9 cellular contexts compared by ENCODE assay signal in the genomic region with DNA sequence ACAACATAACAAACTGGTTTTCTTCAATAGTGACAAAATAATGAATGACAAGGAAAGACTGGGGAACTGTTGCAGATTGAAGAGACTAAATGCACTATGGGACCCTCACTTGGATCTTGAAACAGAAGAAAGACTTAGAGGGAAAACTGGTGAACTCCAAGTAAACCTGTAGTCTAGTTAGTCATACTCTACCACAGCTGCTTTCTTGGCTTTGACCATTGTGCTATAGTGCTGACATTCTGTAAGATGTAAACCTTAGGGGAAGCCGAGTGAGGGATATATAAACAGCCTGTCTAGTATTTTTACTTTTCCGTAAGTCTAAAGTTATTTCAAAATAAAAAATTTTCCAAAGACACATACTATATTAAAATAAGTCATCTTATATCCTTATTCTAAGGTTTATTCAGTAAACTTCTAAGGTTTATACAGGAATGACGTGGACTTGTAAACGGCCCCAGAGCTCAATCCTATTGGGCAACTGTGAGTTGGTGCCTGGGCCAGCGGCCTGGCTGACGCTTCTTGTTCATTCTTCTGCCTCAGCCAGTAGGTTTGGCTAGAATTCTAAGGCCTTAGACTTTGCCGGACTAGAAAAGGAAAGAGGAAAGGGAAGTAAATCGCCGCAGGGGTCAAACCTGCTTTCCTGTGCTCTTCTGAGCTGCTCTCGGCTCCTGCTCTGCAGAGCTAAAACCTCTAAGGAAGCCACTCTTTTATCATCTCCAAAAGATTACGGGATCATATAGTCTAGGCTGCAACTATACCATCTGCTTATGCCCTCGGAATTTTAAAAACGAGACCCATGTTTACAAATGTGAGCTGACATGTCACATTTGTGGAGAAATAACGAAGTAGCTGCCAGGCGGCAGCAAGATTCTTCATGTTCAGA. TPM values are rescaled to one million over a fixed set of nuclear protein-coding genes. Genes with fewer than 3 reads are reported as not detected.
DNase-seq lines count a peak whose midpoint lies in the region; ATAC-seq and TF ChIP-seq lines count a peak whose summit lies in the region.
"Had no signal": no experiment of that assay in that cellular context is flagged by ENCODE, and none has a peak within 500 bp of the region (broad histone marks: within the 10 kb centered on the region; RNA-seq: fewer than 3 reads in every experiment).

No MANE protein-coding gene starts in this region.

- H3K4me3 ChIP-seq in ascending aorta = no peak overlapping the region
- H3K4me3 ChIP-seq: pancreas had no signal

- no peak for DNase-seq in T-helper 2 cell treated with Interferon-gamma antibody and Interleukin-4, amounts not matched to agents 5 μg/mL and 100 μg/mL, for 36 hours (ENCODE audit: low spot score)
- DNase-seq in T-helper 2 cell = no peak
- DNase-seq in T-helper 17 cell = no peak
- peak; percentile 28 for DNase-seq in fibroblast of the conjunctiva (ENCODE audit: low read depth)
- DNase-seq in stimulated activated naive CD8-positive, alpha-beta T cell treated with anti-CD3 and anti-CD28 coated beads, Interleukin-15, amount 100 ng/mL, for 72 hours = no peak
- no peak for DNase-seq in ascending aorta (ENCODE audit: low spot score in 2 of 2)
- no peak for DNase-seq in RKO (ENCODE audit: low spot score)
- DNase-seq: pancreas had no signal

- no peaks in the 10 kb centered on the region for H3K27me3 ChIP-seq in ascending aorta
- H3K27me3 ChIP-seq: pancreas had no signal

- no peaks in the 10 kb centered on the region for H3K4me1 ChIP-seq in ascending aorta
- H3K4me1 ChIP-seq: pancreas had no signal

- no peaks in the 10 kb centered on the region for H3K27me3 Mint-ChIP-seq in T-helper 2 cell treated with Interferon-gamma antibody and Interleukin-4, amounts not matched to agents 5 μg/mL and 100 μg/mL, for 36 hours (ENCODE audit: low read depth)
- no peaks in the 10 kb centered on the region for H3K27me3 Mint-ChIP-seq in T-helper 17 cell
- no peaks in the 10 kb centered on the region for H3K27me3 Mint-ChIP-seq in stimulated activated naive CD8-positive, alpha-beta T cell treated with anti-CD3 and anti-CD28 coated beads, Interleukin-15, amount 100 ng/mL, for 72 hours

- H3K27ac ChIP-seq in ascending aorta = no peak overlapping the region
- H3K27ac ChIP-seq: pancreas had no signal

- ATAC-seq in T-helper 17 cell (peak; percentile 47), HG03039 (IDR thresholded peaks at IDR 0.05; ENCODE audit: unreplicated experiment) (no peak)
- no peak for ATAC-seq in stimulated activated naive CD8-positive, alpha-beta T cell treated with anti-CD3 and anti-CD28 coated beads, Interleukin-15, amount 100 ng/mL, for 72 hours

- TF ChIP-seq CTCF in ascending aorta (IDR thresholded peaks at IDR 0.05) = no peak

- H3K9me3 ChIP-seq in T-helper 17 cell (ENCODE audit: control insufficient read depth, low read length, poor library complexity, severe bottlenecking) (no peaks in the 10 kb centered on the region), ascending aorta (no peaks in the 10 kb centered on the region)
- H3K9me3 ChIP-seq: pancreas had no signal

- H3K4me3 Mint-ChIP-seq in T-helper 2 cell treated with Interferon-gamma antibody and Interleukin-4, amounts not matched to agents 5 μg/mL and 100 μg/mL, for 36 hours = peak overlapping the region; percentile 74
- H3K4me3 Mint-ChIP-seq in T-helper 17 cell = peak overlapping the region; percentile 76
- H3K4me3 Mint-ChIP-seq in stimulated activated naive CD8-positive, alpha-beta T cell treated with anti-CD3 and anti-CD28 coated beads, Interleukin-15, amount 100 ng/mL, for 72 hours = peak overlapping the region; percentile 67 to 74

- no peaks in the 10 kb centered on the region for H3K9me3 Mint-ChIP-seq in T-helper 2 cell treated with Interferon-gamma antibody and Interleukin-4, amounts not matched to agents 5 μg/mL and 100 μg/mL, for 36 hours
- no peaks in the 10 kb centered on the region for H3K9me3 Mint-ChIP-seq in stimulated activated naive CD8-positive, alpha-beta T cell treated with anti-CD3 and anti-CD28 coated beads, Interleukin-15, amount 100 ng/mL, for 72 hours

- H3K27ac Mint-ChIP-seq in T-helper 2 cell treated with Interferon-gamma antibody and Interleukin-4, amounts not matched to agents 5 μg/mL and 100 μg/mL, for 36 hours = peak overlapping the region; percentile 89
- H3K27ac Mint-ChIP-seq in T-helper 17 cell = peak overlapping the region; percentile 84
- peak overlapping the region; percentile 75 to 83 for H3K27ac Mint-ChIP-seq in stimulated activated naive CD8-positive, alpha-beta T cell treated with anti-CD3 and anti-CD28 coated beads, Interleukin-15, amount 100 ng/mL, for 72 hours

- no peaks in the 10 kb centered on the region for H3K36me3 ChIP-seq in ascending aorta
- H3K36me3 ChIP-seq: pancreas had no signal

- intact Hi-C loops in ascending aorta (cut with DNase I) = no loop called here

- H3K36me3 Mint-ChIP-seq in T-helper 2 cell treated with Interferon-gamma antibody and Interleukin-4, amounts not matched to agents 5 μg/mL and 100 μg/mL, for 36 hours (ENCODE audit: low read depth) = no peaks in the 10 kb centered on the region
- H3K36me3 Mint-ChIP-seq in T-helper 17 cell (ENCODE audit: low read depth) = peaks cover 2% of the 10 kb centered on the region

- H3K4me1 Mint-ChIP-seq in T-helper 2 cell treated with Interferon-gamma antibody and Interleukin-4, amounts not matched to agents 5 μg/mL and 100 μg/mL, for 36 hours (ENCODE audit: low read depth) = peaks cover 48% of the 10 kb centered on the region
- peaks cover 24% of the 10 kb centered on the region for H3K4me1 Mint-ChIP-seq in T-helper 17 cell
- peaks cover 51% of the 10 kb centered on the region for H3K4me1 Mint-ChIP-seq in stimulated activated naive CD8-positive, alpha-beta T cell treated with anti-CD3 and anti-CD28 coated beads, Interleukin-15, amount 100 ng/mL, for 72 hours

RNA-seq across cellular contexts. Expression of a gene that starts 33.7 kb away (rescaled TPM):
- total RNA-seq in T-helper 17 cell (not detected), ascending aorta (not detected)
- total RNA-seq: pancreas had no signal
